28 cellular contexts compared by ENCODE assay signal in genomic region chr2:236054125-236054524, GRCh38.
DNase-seq lines count a peak whose midpoint lies in the region; ATAC-seq and TF ChIP-seq lines count a peak whose summit lies in the region.
"Had no signal": no experiment of that assay in that cellular context is flagged by ENCODE, and none has a peak within 500 bp of the region (broad histone marks: within the 10 kb centered on the region; RNA-seq: fewer than 3 reads in every experiment).

No MANE protein-coding gene starts in this region.

- no peak for TF ChIP-seq CTCF in endodermal cell (conservative IDR thresholded peaks at IDR 0.05)
- TF ChIP-seq CTCF in body of pancreas (IDR thresholded peaks at IDR 0.05) = no peak

- H3K36me3 ChIP-seq in endodermal cell (ENCODE audit: control insufficient read depth, insufficient read depth, low read length) = no peaks in the 10 kb centered on the region
- H3K36me3 ChIP-seq in body of pancreas (replicated peaks in 1 of 2; ENCODE audit: insufficient read depth in 1 of 2, low read depth in 2 of 2) = no peaks in the 10 kb centered on the region
- H3K36me3 ChIP-seq: MG63, right atrium auricular region had no signal

- TF ChIP-seq POLR2A in body of pancreas (IDR thresholded peaks at IDR 0.05) = no peak

- peak overlapping the region; percentile 13 for H3K4me3 Mint-ChIP-seq in endodermal cell
- no peak overlapping the region for H3K4me3 Mint-ChIP-seq in activated naive CD8-positive, alpha-beta T cell treated with anti-CD3 and anti-CD28 coated beads, Interleukin-2, amount 50 U/mL, for 24 hours
- H3K4me3 Mint-ChIP-seq: CD8-positive, alpha-beta T cell; mesothelial cell of epicardium; nephron; stimulated activated naive CD8-positive, alpha-beta T cell treated with anti-CD3 and anti-CD28 coated beads, Interleukin-15, amount 100 ng/mL, for 72 hours; T-helper 2 cell treated with Interferon-gamma antibody and Interleukin-4, amounts not matched to agents 5 μg/mL and 100 μg/mL, for 36 hours had no signal

- no peak overlapping the region for H3K4me3 ChIP-seq in endodermal cell (ENCODE audit: low read length)
- no peak overlapping the region for H3K4me3 ChIP-seq in body of pancreas
- H3K4me3 ChIP-seq: left ventricle myocardium inferior, MG63, right atrium auricular region, transverse colon had no signal

- H3K9ac ChIP-seq in endodermal cell (ENCODE audit: extremely low read depth, low read length, poor library complexity, severe bottlenecking) = no peak overlapping the region
- H3K9ac ChIP-seq: parathyroid adenoma had no signal

- H3K27ac ChIP-seq in endodermal cell (ENCODE audit: low read depth, low read length) (no peak overlapping the region), body of pancreas (no peak overlapping the region)
- H3K27ac ChIP-seq: left ventricle myocardium inferior, parathyroid adenoma, right atrium auricular region, RWPE1, transverse colon had no signal

- H3K4me1 Mint-ChIP-seq in endodermal cell = peaks cover 25% of the 10 kb centered on the region
- H3K4me1 Mint-ChIP-seq in activated naive CD8-positive, alpha-beta T cell treated with anti-CD3 and anti-CD28 coated beads, Interleukin-2, amount 50 U/mL, for 24 hours = peaks cover 7% of the 10 kb centered on the region

- peak; percentile 34 for DNase-seq in NCI-H748 (lab: John Stamatoyannopoulos, UW; ENCODE audit: unreplicated experiment)
- DNase-seq in NCI-H748 treated with DMSO at 0.1 percent for 48 hours (lab: John Stamatoyannopoulos, UW) = no peak
- no peak for DNase-seq in endodermal cell
- peak; percentile 38 for DNase-seq in myocyte (ENCODE audit: low read depth)
- no peak for DNase-seq in Right ventricle myocardium inferior (ENCODE audit: missing footprints)
- DNase-seq in activated naive CD8-positive, alpha-beta T cell treated with anti-CD3 and anti-CD28 coated beads, Interleukin-2, amount 50 U/mL, for 24 hours = no peak
- no peak for DNase-seq in body of pancreas
- DNase-seq: activated CD4-positive, alpha-beta T cell treated with anti-CD3 and anti-CD28 coated beads, Interleukin-2, amount 50 U/mL, for 1 hour; activated naive CD4-positive, alpha-beta T cell treated with anti-CD3 and anti-CD28 coated beads, Interleukin-2, amount 50 U/mL, for 16 hours; CD8-positive, alpha-beta T cell; GDM1; GOT3; hippocampal formation; KBM-7; left ventricle myocardium inferior; MG63; NCI-H1694; NCI-H69; stimulated activated CD4-positive, alpha-beta T cell treated with anti-CD3 and anti-CD28 coated beads, Interleukin-12 subunit alpha, Interleukin-12 subunit beta, amount 100 ng/mL, for 4 hours; stimulated activated naive CD8-positive, alpha-beta T cell treated with anti-CD3 and anti-CD28 coated beads, Interleukin-15, amount 100 ng/mL, for 72 hours; transverse colon had no signal

- no peak for ATAC-seq in GM21825 (IDR thresholded peaks at IDR 0.05; ENCODE audit: unreplicated experiment)
- ATAC-seq in Right ventricle myocardium inferior = no peak
- no peak for ATAC-seq in activated naive CD8-positive, alpha-beta T cell treated with anti-CD3 and anti-CD28 coated beads, Interleukin-2, amount 50 U/mL, for 24 hours
- no peak for ATAC-seq in body of pancreas
- ATAC-seq: CD8-positive, alpha-beta T cell; stimulated activated naive CD8-positive, alpha-beta T cell treated with anti-CD3 and anti-CD28 coated beads, Interleukin-15, amount 100 ng/mL, for 72 hours had no signal

- 81 to 85% methylated on average over 2 of the region's 2 CpGs for WGBS in endodermal cell (ENCODE audit: insufficient coverage in 1 of 2, insufficient read length in 1 of 2), 2 experiments
- 74 to 87% methylated on average over 2 of the region's 2 CpGs for WGBS in body of pancreas, 2 donors

- H3K27me3 ChIP-seq in endodermal cell (ENCODE audit: control insufficient read depth, insufficient read depth, low read length, poor library complexity, severe bottlenecking) = peaks cover 4% of the 10 kb centered on the region
- no peaks in the 10 kb centered on the region for H3K27me3 ChIP-seq in body of pancreas
- H3K27me3 ChIP-seq: MG63, right atrium auricular region, transverse colon had no signal

- H3K9me3 ChIP-seq in endodermal cell (ENCODE audit: control insufficient read depth, low read length) (peaks cover 15% of the 10 kb centered on the region), body of pancreas (no peaks in the 10 kb centered on the region)
- H3K9me3 ChIP-seq: MG63, transverse colon had no signal

- H3K36me3 Mint-ChIP-seq in endodermal cell (ENCODE audit: low read depth) = peaks cover 12% of the 10 kb centered on the region
- no peaks in the 10 kb centered on the region for H3K36me3 Mint-ChIP-seq in activated naive CD8-positive, alpha-beta T cell treated with anti-CD3 and anti-CD28 coated beads, Interleukin-2, amount 50 U/mL, for 24 hours (ENCODE audit: low read depth)
- H3K36me3 Mint-ChIP-seq: CD8-positive, alpha-beta T cell had no signal

- intact Hi-C loops in Right ventricle myocardium inferior (cut with DNase I) = no loop called here
- intact Hi-C loops in body of pancreas (cut with DNase I) = no loop called here

- H3K4me1 ChIP-seq in endodermal cell (ENCODE audit: control insufficient read depth, insufficient read depth, low read length) (peaks cover 18% of the 10 kb centered on the region), body of pancreas (no peaks in the 10 kb centered on the region)
- H3K4me1 ChIP-seq: left ventricle myocardium inferior, parathyroid adenoma, right atrium auricular region, transverse colon had no signal

- H3K27me3 Mint-ChIP-seq in endodermal cell (ENCODE audit: insufficient read depth) = peaks cover 45% of the 10 kb centered on the region
- H3K27me3 Mint-ChIP-seq in activated naive CD8-positive, alpha-beta T cell treated with anti-CD3 and anti-CD28 coated beads, Interleukin-2, amount 50 U/mL, for 24 hours = peaks cover 20% of the 10 kb centered on the region

- no peak overlapping the region for H3K27ac Mint-ChIP-seq in endodermal cell
- no peak overlapping the region for H3K27ac Mint-ChIP-seq in activated naive CD8-positive, alpha-beta T cell treated with anti-CD3 and anti-CD28 coated beads, Interleukin-2, amount 50 U/mL, for 24 hours
- H3K27ac Mint-ChIP-seq: CD8-positive, alpha-beta T cell; mesothelial cell of epicardium; nephron; stimulated activated naive CD8-positive, alpha-beta T cell treated with anti-CD3 and anti-CD28 coated beads, Interleukin-15, amount 100 ng/mL, for 72 hours; T-helper 2 cell treated with Interferon-gamma antibody and Interleukin-4, amounts not matched to agents 5 μg/mL and 100 μg/mL, for 36 hours had no signal

- peaks cover 9% of the 10 kb centered on the region for H3K9me3 Mint-ChIP-seq in endodermal cell
- peaks cover 6% of the 10 kb centered on the region for H3K9me3 Mint-ChIP-seq in activated naive CD8-positive, alpha-beta T cell treated with anti-CD3 and anti-CD28 coated beads, Interleukin-2, amount 50 U/mL, for 24 hours
- H3K9me3 Mint-ChIP-seq: T-helper 2 cell treated with Interferon-gamma antibody and Interleukin-4, amounts not matched to agents 5 μg/mL and 100 μg/mL, for 36 hours had no signal

Comparison
In these comparisons a context has a peak if more than half of its experiments do, and no peak if none do; other contexts are left out.
1. DNase-seq: peak in NCI-H748 (single experiment) and myocyte (single experiment); none in NCI-H748 treated with DMSO at 0.1 percent for 48 hours (single experiment), endodermal cell (single experiment), Right ventricle myocardium inferior (single experiment), activated naive CD8-positive, alpha-beta T cell treated with anti-CD3 and anti-CD28 coated beads, Interleukin-2, amount 50 U/mL, for 24 hours (single experiment) and body of pancreas (0 of 4).